In genomic region chr13:45879666-45880065, GRCh38 we compare ENCODE assay signal across 8 cellular contexts. TPM values are rescaled to one million over a fixed set of nuclear protein-coding genes. Genes with fewer than 3 reads are reported as not detected.
DNase-seq lines count a peak whose midpoint lies in the region; FAIRE-seq and TF ChIP-seq lines count a peak whose summit lies in the region.

No MANE protein-coding gene starts in this region.

- H3K4me2 ChIP-seq in OCI-LY1 (ENCODE audit: low read length): no peak overlapping the region
- no peak overlapping the region for H3K4me2 ChIP-seq in endothelial cell of umbilical vein (ENCODE audit: insufficient read depth, low read length)
- H3K4me2 ChIP-seq in neuronal stem cell (ENCODE audit: insufficient read depth, low read length, poor library complexity, severe bottlenecking): no peak overlapping the region

- H3K36me3 ChIP-seq in OCI-LY1 (ENCODE audit: insufficient read depth, low read length) (no peaks in the 10 kb centered on the region), endothelial cell of umbilical vein (ENCODE audit: control insufficient read depth in 2 of 2, extremely low read depth in 1 of 2, insufficient read depth in 2 of 2, low read length in 2 of 2) (no peaks in the 10 kb centered on the region), neuronal stem cell (replicated peaks in 1 of 2; ENCODE audit: control insufficient read depth in 2 of 2, insufficient read depth in 2 of 2, low read length in 2 of 2) (no peaks in the 10 kb centered on the region)

- H3K79me2 ChIP-seq in OCI-LY1 (ENCODE audit: insufficient read depth, low read length): no peaks in the 10 kb centered on the region
- H3K79me2 ChIP-seq in endothelial cell of umbilical vein (ENCODE audit: control insufficient read depth, insufficient read depth, low read length): no peaks in the 10 kb centered on the region

- peak; percentile 36; the same call in 1 of the 2 replicates for TF ChIP-seq CTCF in GM12875 (IDR thresholded peaks at IDR 0.05; ENCODE audit: borderline replicate concordance, insufficient read depth, low read depth, low read length)
- peak; percentile 30; the same call in 1 of the 2 replicates for TF ChIP-seq CTCF in OCI-LY1 (IDR thresholded peaks at IDR 0.05; ENCODE audit: low read length)
- peak; percentile 24 to 31 for TF ChIP-seq CTCF in endothelial cell of umbilical vein (IDR thresholded peaks at IDR 0.05; ENCODE audit: extremely low read depth in 1 of 2, insufficient read depth in 1 of 2, low read depth in 1 of 2, low read length in 2 of 2)

- H3K4ac ChIP-seq in neuronal stem cell (ENCODE audit: low read length): no peak overlapping the region

- no peak overlapping the region for H2BK120ac ChIP-seq in neuronal stem cell (ENCODE audit: low read depth, low read length)

- H4K20me1 ChIP-seq in OCI-LY1 (ENCODE audit: insufficient read depth, low read length) (no peaks in the 10 kb centered on the region), endothelial cell of umbilical vein (replicated peaks; ENCODE audit: control insufficient read depth, extremely low read depth, insufficient read depth, low read length) (no peaks in the 10 kb centered on the region)

- H3K27me3 ChIP-seq in OCI-LY1 (ENCODE audit: insufficient read depth, low read length) (no peaks in the 10 kb centered on the region), endothelial cell of umbilical vein (ENCODE audit: control insufficient read depth in 2 of 2, insufficient read depth in 2 of 2, low read length in 2 of 2) (peaks cover 5 to 8% of the 10 kb centered on the region in 2 experiments), neuronal stem cell (ENCODE audit: control insufficient read depth in 3 of 3, insufficient read depth in 3 of 3, low read depth in 1 of 3, low read length in 3 of 3) (peaks cover 0 to 5% (median 3%) of the 10 kb centered on the region in 3 experiments)

- H4K8ac ChIP-seq in neuronal stem cell (ENCODE audit: low read depth, low read length): no peak overlapping the region

- no peaks in the 10 kb centered on the region for H3K79me1 ChIP-seq in neuronal stem cell (ENCODE audit: low read depth, low read length)

- no peak for FAIRE-seq in endothelial cell of umbilical vein (lab: Jason Lieb, UNC)

- H2AFZ ChIP-seq in OCI-LY1 (ENCODE audit: low read length) (no peak overlapping the region), endothelial cell of umbilical vein (ENCODE audit: low read depth, low read length) (no peak overlapping the region), neuronal stem cell (ENCODE audit: low read length) (peak overlapping the region; percentile 2)

- dilution Hi-C loops in endothelial cell of umbilical vein (cut with MboI; ENCODE audit: extremely low pct_ligation_motif_present, low sequenced_read_pairs): no loop called here

- H2BK15ac ChIP-seq in neuronal stem cell (ENCODE audit: low read length): no peak overlapping the region

- POLR2A ChIA-PET in endothelial cell of umbilical vein (lab: Charles Lee): interaction anchor here (0.7 kb wide), 1 partner anchor 48 kb away, joined by 6 read pairs; no protein-coding TSS in a partner anchor

- no peak overlapping the region for H3K18ac ChIP-seq in neuronal stem cell (ENCODE audit: low read length)

- TF ChIP-seq POLR2A in endothelial cell of umbilical vein (IDR thresholded peaks at IDR 0.05; ENCODE audit: low read depth, low read length): no peak

- H3K4me3 ChIP-seq in GM12875 (ENCODE audit: low read depth, low read length) (no peak overlapping the region), OCI-LY1 (ENCODE audit: low read depth, low read length, poor library complexity, severe bottlenecking) (no peak overlapping the region), endothelial cell of umbilical vein (replicated peaks in 1 of 3; ENCODE audit: insufficient read depth in 1 of 3, low read depth in 1 of 3, low read length in 3 of 3) (no peak overlapping the region), neuronal stem cell (ENCODE audit: low read length in 2 of 2) (no peak overlapping the region)

- intact Hi-C loops in endothelial cell of umbilical vein (cut with micrococcal nuclease): loop anchor here (5.0 kb wide), 1 partner anchor 72 kb away; no protein-coding TSS in a partner anchor

- no peak overlapping the region for H3K23ac ChIP-seq in neuronal stem cell (ENCODE audit: low read depth, low read length, poor library complexity)

- H2AK5ac ChIP-seq in neuronal stem cell (ENCODE audit: low read depth, low read length): no peak overlapping the region

- no peak overlapping the region for H2BK5ac ChIP-seq in neuronal stem cell (ENCODE audit: low read length)

- WGBS in neuronal stem cell (ENCODE audit: extremely low coverage in 2 of 2, insufficient read length in 2 of 2, insufficient replicate concordance in 1 of 2), 2 donors: no CpG with 5 or more reads among the region's 5 CpGs

- CTCF ChIA-PET in endothelial cell of umbilical vein (lab: Charles Lee): interaction anchor here (0.7 to 1.5 kb wide), 8 partner anchors 11 to 256 kb away, joined by 3 to 22 read pairs (median 4); no protein-coding TSS in a partner anchor

- H2BK12ac ChIP-seq in neuronal stem cell (ENCODE audit: low read length): no peak overlapping the region

- H3K14ac ChIP-seq in neuronal stem cell (ENCODE audit: low read length): no peak overlapping the region

- H3F3A ChIP-seq in OCI-LY1 (ENCODE audit: insufficient read depth, low read length): no peaks in the 10 kb centered on the region

- H3K27ac ChIP-seq in OCI-LY1 (ENCODE audit: low read depth, low read length, poor library complexity, severe bottlenecking): no peak overlapping the region
- H3K27ac ChIP-seq in endothelial cell of umbilical vein (ENCODE audit: insufficient read depth, low read depth, low read length): no peak overlapping the region
- H3K27ac ChIP-seq in neuronal stem cell (replicated peaks; ENCODE audit: low read length): no peak overlapping the region

- H4K91ac ChIP-seq in neuronal stem cell (ENCODE audit: low read depth, low read length, poor library complexity): no peak overlapping the region

- H3K9me1 ChIP-seq in endothelial cell of umbilical vein (replicated peaks; ENCODE audit: control insufficient read depth, extremely low read depth, insufficient read depth, low read length): no peaks in the 10 kb centered on the region

- H3K9me2 ChIP-seq in OCI-LY1 (ENCODE audit: low read depth, low read length): no peaks in the 10 kb centered on the region

- H3K4me1 ChIP-seq in OCI-LY1 (ENCODE audit: insufficient read depth, low read length, severe bottlenecking) (no peaks in the 10 kb centered on the region), endothelial cell of umbilical vein (ENCODE audit: control insufficient read depth, extremely low read depth, insufficient read depth, low read length) (no peaks in the 10 kb centered on the region), neuronal stem cell (ENCODE audit: control insufficient read depth in 2 of 2, insufficient read depth in 1 of 2, low read depth in 1 of 2, low read length in 2 of 2) (peaks cover 7 to 16% of the 10 kb centered on the region in 2 donors)

- no peak overlapping the region for H3K9ac ChIP-seq in OCI-LY1 (ENCODE audit: low read length)
- H3K9ac ChIP-seq in endothelial cell of umbilical vein (replicated peaks; ENCODE audit: extremely low read depth, insufficient read depth, low read length): no peak overlapping the region
- no peak overlapping the region for H3K9ac ChIP-seq in neuronal stem cell (ENCODE audit: low read depth, low read length, poor library complexity)

- H3K9me3 ChIP-seq in OCI-LY1 (ENCODE audit: low read length) (no peaks in the 10 kb centered on the region), endothelial cell of umbilical vein (replicated peaks; ENCODE audit: control insufficient read depth, insufficient read depth, low read length) (no peaks in the 10 kb centered on the region), neuronal stem cell (replicated peaks in 1 of 2; ENCODE audit: control insufficient read depth in 2 of 2, insufficient read depth in 1 of 2, low read depth in 1 of 2, low read length in 2 of 2) (no peaks in the 10 kb centered on the region)

- BruUV-seq in endothelial cell of umbilical vein (replicated peaks; lab: Mats Ljungman, UMichigan): no TSS peak

- DNase-seq in endothelial cell of umbilical vein (ENCODE audit: low read depth, low spot score) (peak; percentile 17), neuronal stem cell (ENCODE audit: low spot score) (no peak), GM19240 (ENCODE audit: insufficient read length, low spot score) (no peak), inferior parietal cortex (ENCODE audit: extremely low spot score) (no peak)
- no peak for DNase-seq in activated naive CD4-positive, alpha-beta T cell treated with anti-CD3 and anti-CD28 coated beads, Interleukin-2, amount 50 U/mL, for 16 hours
- no peak for DNase-seq in stimulated activated CD4-positive, alpha-beta T cell treated with anti-CD3 and anti-CD28 coated beads, Interleukin-2, amount 100 ng/mL, for 24 hours

TF ChIP-seq in endothelial cell of umbilical vein, 7 proteins besides CTCF, POLR2A, EP300 and RAD21:
- no peak for TF ChIP-seq JUN (IDR thresholded peaks at IDR 0.05; ENCODE audit: borderline replicate concordance, insufficient read depth, insufficient read length, low read depth)
- TF ChIP-seq FOS (IDR thresholded peaks at IDR 0.05; ENCODE audit: borderline replicate concordance, insufficient read depth, low read length): no peak
- no peak for TF ChIP-seq EZH2 (IDR thresholded peaks at IDR 0.05; ENCODE audit: borderline replicate concordance, low read depth, low read length, severe bottlenecking)
- TF ChIP-seq MAX (IDR thresholded peaks at IDR 0.05; ENCODE audit: insufficient read depth, insufficient read length): no peak
- TF ChIP-seq POLR2AphosphoS5 (IDR thresholded peaks at IDR 0.05; ENCODE audit: insufficient read depth, low read depth, low read length): no peak

RNA-seq across cellular contexts. Expression of gene SIAH3, which starts 28.1 kb away (rescaled TPM):
- not detected in 2 replicates for total RNA-seq in endothelial cell of umbilical vein
- 0.02 and 0.03 TPM in 2 replicates for polyA plus RNA-seq in endothelial cell of umbilical vein
- 0.01 TPM in 2 replicates for polyA plus RNA-seq in endothelial cell of umbilical vein (2011; cell fraction: cytosol; rRNA removed)
- polyA plus RNA-seq in endothelial cell of umbilical vein (2011; cell fraction: nucleus; rRNA removed): 0.03 and 0.04 TPM in 2 replicates
- 0.04 TPM in 1 of 2 replicates, not detected in the other for polyA plus RNA-seq in endothelial cell of umbilical vein (2012)
- polyA minus RNA-seq in endothelial cell of umbilical vein: 0.06 TPM in 1 of 2 replicates, not detected in the other
- not detected for polyA minus RNA-seq in endothelial cell of umbilical vein (2011; cell fraction: cytosol; rRNA and poly(A)+ RNA removed)
- polyA minus RNA-seq in endothelial cell of umbilical vein (2011; cell fraction: nucleus; rRNA and poly(A)+ RNA removed): 0.05 TPM in 1 of 2 replicates, not detected in the other
- polyA plus RNA-seq in neuronal stem cell (2013, experiment 1 of 2): 0.01 TPM
- polyA plus RNA-seq in neuronal stem cell (2013, experiment 2 of 2): 0.01 TPM
